8 cellular contexts compared by ENCODE assay signal in genomic region chr10:73743905-73744689, GRCh38. TPM values are rescaled to one million over a fixed set of nuclear protein-coding genes. Genes with fewer than 3 reads are reported as not detected.
DNase-seq lines count a peak whose midpoint lies in the region; ATAC-seq and TF ChIP-seq lines count a peak whose summit lies in the region.

TSS of gene SEC24C (plus strand) at chr10:73744372. CDS start at chr10:73746833, 2,461 bp downstream.

- no peaks in the 10 kb centered on the region for H3K9me3 Mint-ChIP-seq in activated CD4-positive, alpha-beta memory T cell treated with anti-CD3 and anti-CD28 coated beads for 36 hours

- H3K27ac ChIP-seq in C4-2B: peak within 1 kb of the TSS; percentile 92
- H3K27ac ChIP-seq in dorsolateral prefrontal cortex: peak within 1 kb of the TSS; percentile 79 to 100 (median 96)
- H3K27ac ChIP-seq in liver (ENCODE audit: low read depth in 1 of 2, low read length in 2 of 2): peak within 1 kb of the TSS; percentile 94 to 99

- H3K4me3 Mint-ChIP-seq in activated CD4-positive, alpha-beta memory T cell treated with anti-CD3 and anti-CD28 coated beads for 36 hours: peak within 1 kb of the TSS; percentile 99

- peaks cover 5 to 26% (median 17%) of the 10 kb centered on the region in 4 donors for H3K4me1 ChIP-seq in liver (ENCODE audit: control insufficient read depth in 4 of 4, insufficient read depth in 4 of 4, low read length in 3 of 4)

- no peaks in the 10 kb centered on the region for H3K27me3 Mint-ChIP-seq in activated CD4-positive, alpha-beta memory T cell treated with anti-CD3 and anti-CD28 coated beads for 36 hours

- ATAC-seq in GM19397 (IDR thresholded peaks at IDR 0.05; ENCODE audit: unreplicated experiment) (peak; percentile 91), HG03571 (IDR thresholded peaks at IDR 0.05; ENCODE audit: unreplicated experiment) (peak; percentile 80)

- peaks cover 42% of the 10 kb centered on the region for H3K4me1 Mint-ChIP-seq in activated CD4-positive, alpha-beta memory T cell treated with anti-CD3 and anti-CD28 coated beads for 36 hours (ENCODE audit: low read depth)

- H3K4me3 ChIP-seq in dorsolateral prefrontal cortex (peak within 1 kb of the TSS; percentile 55 to 100 (median 94)), liver (ENCODE audit: low read depth in 1 of 3, low read length in 3 of 3) (peak within 1 kb of the TSS; percentile 90 to 98 (median 98))

- WGBS in liver: under 1% methylated on average over 37 of the region's 37 CpGs

- no peaks in the 10 kb centered on the region for H3K9me3 ChIP-seq in liver (ENCODE audit: control insufficient read depth in 4 of 4, low read length in 3 of 4)

- CTCF ChIA-PET in activated CD4-positive, alpha-beta memory T cell treated with anti-CD3 and anti-CD28 coated beads for 36 hours (lab: Charles Lee): interaction anchor here (0.6 to 1.9 kb wide), 10 partner anchors 10 to 136 kb away, joined by 3 to 7 read pairs (median 4); a partner anchor contains a TSS

- peak within 1 kb of the TSS; percentile 100 for H3K27ac Mint-ChIP-seq in activated CD4-positive, alpha-beta memory T cell treated with anti-CD3 and anti-CD28 coated beads for 36 hours

- POLR2A ChIA-PET in activated CD4-positive, alpha-beta memory T cell treated with anti-CD3 and anti-CD28 coated beads for 36 hours (lab: Charles Lee): interaction anchor here (0.9 to 6.6 kb wide), 13 partner anchors 8 to 497 kb away, joined by 3 to 44 read pairs (median 4); partner anchors contain the start of genes CHCHD1, DNAJC9 and ZSWIM8

- peaks cover 23% of the 10 kb centered on the region for H3K36me3 Mint-ChIP-seq in activated CD4-positive, alpha-beta memory T cell treated with anti-CD3 and anti-CD28 coated beads for 36 hours

- DNase-seq in NCI-H82 treated with DMSO at 0.1 percent for 48 hours (lab: John Stamatoyannopoulos, UW; ENCODE audit: unreplicated experiment) (peak; percentile 81), dorsolateral prefrontal cortex (peak; percentile 94 to 97 (median 96))
- peak; percentile 98 for DNase-seq in activated CD4-positive, alpha-beta memory T cell treated with anti-CD3 and anti-CD28 coated beads for 36 hours
- DNase-seq in stimulated activated CD4-positive, alpha-beta T cell treated with anti-CD3 and anti-CD28 coated beads, Interleukin-4, amount 100 ng/mL, for 24 hours: peak; percentile 96

- H3K9ac ChIP-seq in liver (ENCODE audit: low read depth in 1 of 2, low read length in 2 of 2): peak within 1 kb of the TSS; percentile 98 to 99

- peaks cover 2 to 12% (median 10%) of the 10 kb centered on the region in 4 donors for H3K36me3 ChIP-seq in liver (ENCODE audit: control insufficient read depth in 4 of 4, insufficient read depth in 3 of 4, low read depth in 1 of 4, low read length in 3 of 4)

- peak in 1 of 2 donors; percentile 19 for TF ChIP-seq RAD21 in liver (IDR thresholded peaks at IDR 0.05)

- intact Hi-C loops in activated CD4-positive, alpha-beta memory T cell treated with anti-CD3 and anti-CD28 coated beads for 36 hours (cut with micrococcal nuclease): loop anchor here (1.0 kb wide), 5 partner anchors 14 to 248 kb away; partner anchors contain the start of genes PPP3CB and ZSWIM8
- intact Hi-C loops in dorsolateral prefrontal cortex (cut with DNase I): loop anchor here (2.0 to 5.0 kb wide), 3 partner anchors 27 to 43 kb away; partner anchors contain the start of genes CHCHD1 (in 1 of the 2) and ZSWIM8 (in 1 of the 2)

- H3K27me3 ChIP-seq in dorsolateral prefrontal cortex: no peaks in the 10 kb centered on the region
- no peaks in the 10 kb centered on the region for H3K27me3 ChIP-seq in liver (ENCODE audit: control insufficient read depth in 4 of 4, insufficient read depth in 4 of 4, low read length in 3 of 4)

- TF ChIP-seq CTCF in C4-2B (conservative IDR thresholded peaks at IDR 0.05): no peak
- peak in 26 of 56 donors; percentile 3 to 47 (median 22) for TF ChIP-seq CTCF in dorsolateral prefrontal cortex (IDR thresholded peaks at IDR 0.05 in 54 of 56, conservative IDR thresholded peaks at IDR 0.05 in 2 of 56; ENCODE audit: low read depth in 1 of 56, partially characterized antibody in 56 of 56)
- TF ChIP-seq CTCF in liver (IDR thresholded peaks at IDR 0.05; ENCODE audit: low read depth, low read length, missing input control): no peak

TF ChIP-seq in liver, 16 proteins besides CTCF, POLR2A, EP300 and RAD21:
- peak; percentile 12 to 48 for TF ChIP-seq EGR1 (IDR thresholded peaks at IDR 0.05; ENCODE audit: low read depth in 2 of 2)
- TF ChIP-seq HNF4G (IDR thresholded peaks at IDR 0.05): no peak
- peak; percentile 84 for TF ChIP-seq REST (IDR thresholded peaks at IDR 0.05)
- TF ChIP-seq JUND (IDR thresholded peaks at IDR 0.05): peak; percentile 24 to 75
- peak; percentile 11 for TF ChIP-seq FOXA2 (IDR thresholded peaks at IDR 0.05)
- TF ChIP-seq MAX (IDR thresholded peaks at IDR 0.05): peak; percentile 54
- TF ChIP-seq HNF4A (conservative IDR thresholded peaks at IDR 0.05): peak; percentile 71 to 76
- peak; percentile 99 for TF ChIP-seq NR2F2 (IDR thresholded peaks at IDR 0.05)
- peak; percentile 15 for TF ChIP-seq ATF3 (IDR thresholded peaks at IDR 0.05)
- peak; percentile 74 for TF ChIP-seq SP1 (IDR thresholded peaks at IDR 0.05)
- peak; percentile 90 for TF ChIP-seq TAF1 (conservative IDR thresholded peaks at IDR 0.05)
- peak; percentile 98 to 100 for TF ChIP-seq GABPA (IDR thresholded peaks at IDR 0.05 in 1 of 2, conservative IDR thresholded peaks at IDR 0.05 in 1 of 2)
- TF ChIP-seq RXRA (IDR thresholded peaks at IDR 0.05): peak; percentile 63 to 75
- no peak for TF ChIP-seq FOXA1 (IDR thresholded peaks at IDR 0.05)
- TF ChIP-seq YY1 (IDR thresholded peaks at IDR 0.05): peak; percentile 99
- peak; percentile 77 for TF ChIP-seq ZBTB33 (IDR thresholded peaks at IDR 0.05)
TF ChIP-seq in liver: peak in this region for 14.

RNA-seq across cellular contexts. Expression of gene SEC24C, which starts in this region (rescaled TPM):
- 10 to 100 TPM; 88.3 to 90.7 TPM for total RNA-seq in activated CD4-positive, alpha-beta memory T cell treated with anti-CD3 and anti-CD28 coated beads for 36 hours
- total RNA-seq in dorsolateral prefrontal cortex (10 to 100 TPM; 55.3 to 85.9 (median 67.1) TPM), liver (10 to 100 TPM; 41.4 to 48.1 TPM)
- polyA plus RNA-seq in liver: 10 to 100 TPM; 15.0 to 40.5 TPM

Comparison
In these comparisons a context has a peak if more than half of its experiments do, and no peak if none do; other contexts are left out.
1. Peak in every context shown above with its lines: DNase-seq, ATAC-seq, H3K4me3 ChIP-seq and H3K27ac ChIP-seq.